In the genomic region with DNA sequence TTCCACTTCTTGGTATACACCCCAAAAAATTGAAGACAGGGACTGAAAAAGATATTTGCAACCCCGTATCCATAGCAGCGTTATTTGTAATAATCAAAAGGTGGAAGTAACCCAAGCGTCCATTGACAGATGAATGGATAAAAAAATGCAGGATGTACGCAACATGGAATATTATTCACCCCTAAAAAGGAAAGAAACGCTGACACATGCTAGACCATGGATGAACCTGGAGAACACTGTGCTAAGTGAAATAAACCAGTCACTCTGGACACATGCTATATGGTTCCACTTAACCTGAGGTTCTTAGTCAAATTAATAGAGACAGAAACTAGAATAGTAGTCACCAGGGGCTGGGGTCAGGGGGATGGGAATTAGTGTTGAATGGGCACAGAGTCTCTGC, we compare ENCODE assay signal across 38 cellular contexts. TPM values are rescaled to one million over a fixed set of nuclear protein-coding genes. Genes with fewer than 3 reads are reported as not detected.
"Had no signal": no experiment of that assay in that cellular context is flagged by ENCODE, and none has a peak within 500 bp of the region (broad histone marks: within the 10 kb centered on the region; RNA-seq: fewer than 3 reads in every experiment).

No MANE protein-coding gene starts in this region.

- H3K9me3 ChIP-seq: ascending aorta had no signal

- ATAC-seq: activated CD8-positive, alpha-beta memory T cell treated with anti-CD3 and anti-CD28 coated beads, Interleukin-2, amount 10 ng/mL, durations not matched to agents 7 days and 5 days; activated CD8-positive, alpha-beta T cell treated with anti-CD3 and anti-CD28 coated beads, Interleukin-2, amount 10 ng/mL, durations not matched to agents 7 days and 5 days; activated naive CD8-positive, alpha-beta T cell treated with anti-CD3 and anti-CD28 coated beads, Interleukin-2, amount 50 U/mL, for 24 hours had no signal

- H3K4me1 Mint-ChIP-seq: activated CD4-positive, alpha-beta T cell treated with anti-CD3 and anti-CD28 coated beads, Interleukin-2, amount 10 ng/mL, durations not matched to agents 24 days and 14 days; activated naive CD4-positive, alpha-beta T cell treated with anti-CD3 and anti-CD28 coated beads, Interleukin-2, amount 10 ng/mL, durations not matched to agents 7 days and 5 days; activated naive CD4-positive, alpha-beta T cell treated with anti-CD3 and anti-CD28 coated beads, Interleukin-2, amount 50 U/mL, for 24 hours; activated naive CD8-positive, alpha-beta T cell treated with anti-CD3 and anti-CD28 coated beads, Interleukin-2, amount 10 ng/mL, durations not matched to agents 7 days and 5 days; activated naive CD8-positive, alpha-beta T cell treated with anti-CD3 and anti-CD28 coated beads, Interleukin-2, amount 50 U/mL, for 24 hours; central memory CD8-positive, alpha-beta T cell had no signal

- FAIRE-seq: bronchial epithelial cell, TTC549 had no signal

- H3K27ac ChIP-seq: ascending aorta, cardiac muscle cell, VCaP had no signal

- H3K4me1 ChIP-seq: ascending aorta had no signal

- H3K27ac Mint-ChIP-seq: activated B cell treated with CpG ODN at 0.5 μM for 24 hours; activated CD4-positive, alpha-beta memory T cell treated with anti-CD3 and anti-CD28 coated beads for 36 hours; activated CD4-positive, alpha-beta T cell treated with anti-CD3 and anti-CD28 coated beads, Interleukin-2, amount 10 ng/mL, durations not matched to agents 24 days and 14 days; activated CD8-positive, alpha-beta memory T cell treated with anti-CD3 and anti-CD28 coated beads, Interleukin-2, amount 10 ng/mL, durations not matched to agents 7 days and 5 days; activated CD8-positive, alpha-beta T cell treated with anti-CD3 and anti-CD28 coated beads, Interleukin-2, amount 10 ng/mL, durations not matched to agents 7 days and 5 days; activated naive CD4-positive, alpha-beta T cell treated with anti-CD3 and anti-CD28 coated beads, Interleukin-2, amount 10 ng/mL, durations not matched to agents 7 days and 5 days; activated naive CD4-positive, alpha-beta T cell treated with anti-CD3 and anti-CD28 coated beads, Interleukin-2, amount 50 U/mL, for 24 hours; activated naive CD8-positive, alpha-beta T cell; activated naive CD8-positive, alpha-beta T cell treated with anti-CD3 and anti-CD28 coated beads, Interleukin-2, amount 10 ng/mL, durations not matched to agents 7 days and 5 days; activated naive CD8-positive, alpha-beta T cell treated with anti-CD3 and anti-CD28 coated beads, Interleukin-2, amount 50 U/mL, for 24 hours; activated T-cell treated with anti-CD3 and anti-CD28 coated beads, Interleukin-2, amount 50 U/mL, for 24 hours; activated T-helper 2 cell treated with anti-CD3 and anti-CD28 coated beads, Interferon-gamma antibody, Interleukin-2, Interleukin-4, amounts not matched to agents 10 μg/mL and 5 μg/mL and 100 μg/mL, durations not matched to agents 14 hours and 24 hours and 36 hours; T-helper 2 cell treated with Interferon-gamma antibody and Interleukin-4, amounts not matched to agents 5 μg/mL and 100 μg/mL, for 36 hours had no signal

- H3K9me3 Mint-ChIP-seq: activated B cell treated with CpG ODN at 0.5 μM for 24 hours; activated CD4-positive, alpha-beta memory T cell treated with anti-CD3 and anti-CD28 coated beads for 36 hours; activated CD4-positive, alpha-beta T cell treated with anti-CD3 and anti-CD28 coated beads, Interleukin-2, amount 10 ng/mL, durations not matched to agents 24 days and 14 days; activated naive CD4-positive, alpha-beta T cell treated with anti-CD3 and anti-CD28 coated beads, Interleukin-2, amount 10 ng/mL, durations not matched to agents 7 days and 5 days; activated naive CD4-positive, alpha-beta T cell treated with anti-CD3 and anti-CD28 coated beads, Interleukin-2, amount 50 U/mL, for 24 hours; activated naive CD8-positive, alpha-beta T cell treated with anti-CD3 and anti-CD28 coated beads, Interleukin-2, amount 10 ng/mL, durations not matched to agents 7 days and 5 days; activated naive CD8-positive, alpha-beta T cell treated with anti-CD3 and anti-CD28 coated beads, Interleukin-2, amount 50 U/mL, for 24 hours; activated T-cell treated with anti-CD3 and anti-CD28 coated beads, Interleukin-2, amount 50 U/mL, for 24 hours; activated T-helper 2 cell treated with anti-CD3 and anti-CD28 coated beads, Interferon-gamma antibody, Interleukin-2, Interleukin-4, amounts not matched to agents 10 μg/mL and 5 μg/mL and 100 μg/mL, durations not matched to agents 14 hours and 24 hours and 36 hours; central memory CD8-positive, alpha-beta T cell; T-helper 2 cell treated with Interferon-gamma antibody and Interleukin-4, amounts not matched to agents 5 μg/mL and 100 μg/mL, for 36 hours had no signal

- H3K4me3 ChIP-seq: ascending aorta, cardiac muscle cell had no signal

- H3K27me3 ChIP-seq: ascending aorta, cardiac muscle cell had no signal

- H3K27me3 Mint-ChIP-seq: activated B cell treated with CpG ODN at 0.5 μM for 24 hours; activated CD4-positive, alpha-beta memory T cell treated with anti-CD3 and anti-CD28 coated beads for 36 hours; activated CD4-positive, alpha-beta T cell treated with anti-CD3 and anti-CD28 coated beads, Interleukin-2, amount 10 ng/mL, durations not matched to agents 24 days and 14 days; activated CD8-positive, alpha-beta memory T cell treated with anti-CD3 and anti-CD28 coated beads, Interleukin-2, amount 10 ng/mL, durations not matched to agents 7 days and 5 days; activated naive CD4-positive, alpha-beta T cell treated with anti-CD3 and anti-CD28 coated beads, Interleukin-2, amount 10 ng/mL, durations not matched to agents 7 days and 5 days; activated naive CD4-positive, alpha-beta T cell treated with anti-CD3 and anti-CD28 coated beads, Interleukin-2, amount 50 U/mL, for 24 hours; activated naive CD8-positive, alpha-beta T cell; activated naive CD8-positive, alpha-beta T cell treated with anti-CD3 and anti-CD28 coated beads, Interleukin-2, amount 10 ng/mL, durations not matched to agents 7 days and 5 days; activated naive CD8-positive, alpha-beta T cell treated with anti-CD3 and anti-CD28 coated beads, Interleukin-2, amount 50 U/mL, for 24 hours; activated T-cell treated with anti-CD3 and anti-CD28 coated beads, Interleukin-2, amount 50 U/mL, for 24 hours; central memory CD8-positive, alpha-beta T cell had no signal

- DNase-seq: activated B cell treated with CpG ODN at 0.5 μM for 24 hours; activated CD4-positive, alpha-beta memory T cell treated with anti-CD3 and anti-CD28 coated beads for 36 hours; activated CD4-positive, alpha-beta T cell treated with anti-CD3 and anti-CD28 coated beads for 4 hours; activated CD4-positive, alpha-beta T cell treated with anti-CD3 and anti-CD28 coated beads, Interleukin-2, amount 10 ng/mL, durations not matched to agents 24 days and 14 days; activated CD4-positive, alpha-beta T cell treated with anti-CD3 and anti-CD28 coated beads, Interleukin-2, amount 50 U/mL, for 1 hour; activated CD4-positive, alpha-beta T cell treated with anti-CD3 and anti-CD28 coated beads, Interleukin-2, amount 50 U/mL, for 4 hours; activated CD4-positive, CD25-positive, alpha-beta regulatory T cell treated with anti-CD3 and anti-CD28 coated beads, Interleukin-2, amount 50 U/mL, for 72 hours; activated CD8-positive, alpha-beta memory T cell treated with anti-CD3 and anti-CD28 coated beads for 24 hours; activated CD8-positive, alpha-beta memory T cell treated with anti-CD3 and anti-CD28 coated beads, Interleukin-2, amount 10 ng/mL, durations not matched to agents 7 days and 5 days; activated CD8-positive, alpha-beta memory T cell treated with anti-CD3 and anti-CD28 coated beads, Interleukin-2, amount 50 U/mL, for 48 hours; activated CD8-positive, alpha-beta T cell treated with anti-CD3 and anti-CD28 coated beads, Interleukin-2, amount 10 ng/mL, durations not matched to agents 7 days and 5 days; activated effector memory CD4-positive, alpha-beta T cell treated with Interleukin-2 at 50 U/mL for 16 hours; activated gamma-delta T cell; activated naive CD4-positive, alpha-beta T cell treated with anti-CD3 and anti-CD28 coated beads, Interleukin-2, amount 10 ng/mL, durations not matched to agents 7 days and 5 days; activated naive CD4-positive, alpha-beta T cell treated with Interleukin-2 at 50 U/mL for 16 hours; activated naive CD8-positive, alpha-beta T cell treated with anti-CD3 and anti-CD28 coated beads, Interleukin-2, amount 10 ng/mL, durations not matched to agents 7 days and 5 days; activated naive CD8-positive, alpha-beta T cell treated with anti-CD3 and anti-CD28 coated beads, Interleukin-2, amount 50 U/mL, for 24 hours; activated T-cell treated with anti-CD3 and anti-CD28 coated beads, Interleukin-2, amount 50 U/mL, for 24 hours; activated T-cell treated with anti-CD3 and anti-CD28 coated beads, Interleukin-2, amount 50 U/mL, for 48 hours; amygdala; anterior cingulate cortex; caudate nucleus; cerebellar nuclear complex; T-helper 2 cell; T-helper 9 cell had no signal

- H3K36me3 Mint-ChIP-seq: activated CD4-positive, alpha-beta memory T cell treated with anti-CD3 and anti-CD28 coated beads for 36 hours; activated CD8-positive, alpha-beta memory T cell treated with anti-CD3 and anti-CD28 coated beads, Interleukin-2, amount 10 ng/mL, durations not matched to agents 7 days and 5 days; activated naive CD4-positive, alpha-beta T cell treated with anti-CD3 and anti-CD28 coated beads, Interleukin-2, amount 10 ng/mL, durations not matched to agents 7 days and 5 days; activated naive CD4-positive, alpha-beta T cell treated with anti-CD3 and anti-CD28 coated beads, Interleukin-2, amount 50 U/mL, for 24 hours; activated naive CD8-positive, alpha-beta T cell; activated naive CD8-positive, alpha-beta T cell treated with anti-CD3 and anti-CD28 coated beads, Interleukin-2, amount 10 ng/mL, durations not matched to agents 7 days and 5 days; brain had no signal

- H3K36me3 ChIP-seq: ascending aorta, cardiac muscle cell had no signal

- H3K4me3 Mint-ChIP-seq: activated B cell treated with CpG ODN at 0.5 μM for 24 hours; activated CD4-positive, alpha-beta memory T cell treated with anti-CD3 and anti-CD28 coated beads for 36 hours; activated CD4-positive, alpha-beta T cell treated with anti-CD3 and anti-CD28 coated beads, Interleukin-2, amount 10 ng/mL, durations not matched to agents 24 days and 14 days; activated CD8-positive, alpha-beta memory T cell treated with anti-CD3 and anti-CD28 coated beads, Interleukin-2, amount 10 ng/mL, durations not matched to agents 7 days and 5 days; activated CD8-positive, alpha-beta T cell treated with anti-CD3 and anti-CD28 coated beads, Interleukin-2, amount 10 ng/mL, durations not matched to agents 7 days and 5 days; activated naive CD4-positive, alpha-beta T cell treated with anti-CD3 and anti-CD28 coated beads, Interleukin-2, amount 10 ng/mL, durations not matched to agents 7 days and 5 days; activated naive CD4-positive, alpha-beta T cell treated with anti-CD3 and anti-CD28 coated beads, Interleukin-2, amount 50 U/mL, for 24 hours; activated naive CD8-positive, alpha-beta T cell; activated naive CD8-positive, alpha-beta T cell treated with anti-CD3 and anti-CD28 coated beads, Interleukin-2, amount 10 ng/mL, durations not matched to agents 7 days and 5 days; activated naive CD8-positive, alpha-beta T cell treated with anti-CD3 and anti-CD28 coated beads, Interleukin-2, amount 50 U/mL, for 24 hours; activated T-cell treated with anti-CD3 and anti-CD28 coated beads, Interleukin-2, amount 50 U/mL, for 24 hours; brain; central memory CD8-positive, alpha-beta T cell; T-helper 2 cell treated with Interferon-gamma antibody and Interleukin-4, amounts not matched to agents 5 μg/mL and 100 μg/mL, for 36 hours had no signal

RNA-seq across cellular contexts. Expression of gene PRLH, which starts 38.6 kb away (rescaled TPM):
- total RNA-seq: activated B cell treated with CpG ODN at 0.5 μM for 24 hours; activated CD4-positive, alpha-beta memory T cell treated with anti-CD3 and anti-CD28 coated beads for 36 hours; activated CD4-positive, alpha-beta T cell treated with anti-CD3 and anti-CD28 coated beads, Interleukin-2, amount 10 ng/mL, durations not matched to agents 24 days and 14 days; activated CD8-positive, alpha-beta memory T cell treated with anti-CD3 and anti-CD28 coated beads, Interleukin-2, amount 10 ng/mL, durations not matched to agents 7 days and 5 days; activated CD8-positive, alpha-beta T cell treated with anti-CD3 and anti-CD28 coated beads, Interleukin-2, amount 10 ng/mL, durations not matched to agents 7 days and 5 days; activated naive CD8-positive, alpha-beta T cell treated with anti-CD3 and anti-CD28 coated beads, Interleukin-2, amount 10 ng/mL, durations not matched to agents 7 days and 5 days; activated T-helper 2 cell treated with anti-CD3 and anti-CD28 coated beads, Interferon-gamma antibody, Interleukin-2, Interleukin-4, amounts not matched to agents 10 μg/mL and 5 μg/mL and 100 μg/mL, durations not matched to agents 14 hours and 24 hours and 36 hours; ascending aorta; bronchial epithelial cell; cardiac muscle cell; chondrocyte had no signal
- polyA plus RNA-seq: adipose tissue, cardiac muscle cell had no signal

RNA-seq across cellular contexts. Expression of gene MLPH, which starts 40.7 kb away (rescaled TPM):
- total RNA-seq: activated B cell treated with CpG ODN at 0.5 μM for 24 hours; activated CD4-positive, alpha-beta memory T cell treated with anti-CD3 and anti-CD28 coated beads for 36 hours; activated CD4-positive, alpha-beta T cell treated with anti-CD3 and anti-CD28 coated beads, Interleukin-2, amount 10 ng/mL, durations not matched to agents 24 days and 14 days; activated CD8-positive, alpha-beta memory T cell treated with anti-CD3 and anti-CD28 coated beads, Interleukin-2, amount 10 ng/mL, durations not matched to agents 7 days and 5 days; activated CD8-positive, alpha-beta T cell treated with anti-CD3 and anti-CD28 coated beads, Interleukin-2, amount 10 ng/mL, durations not matched to agents 7 days and 5 days; activated naive CD8-positive, alpha-beta T cell treated with anti-CD3 and anti-CD28 coated beads, Interleukin-2, amount 10 ng/mL, durations not matched to agents 7 days and 5 days; activated T-helper 2 cell treated with anti-CD3 and anti-CD28 coated beads, Interferon-gamma antibody, Interleukin-2, Interleukin-4, amounts not matched to agents 10 μg/mL and 5 μg/mL and 100 μg/mL, durations not matched to agents 14 hours and 24 hours and 36 hours had no signal
